33 cellular contexts compared by ENCODE assay signal in the genomic region with DNA sequence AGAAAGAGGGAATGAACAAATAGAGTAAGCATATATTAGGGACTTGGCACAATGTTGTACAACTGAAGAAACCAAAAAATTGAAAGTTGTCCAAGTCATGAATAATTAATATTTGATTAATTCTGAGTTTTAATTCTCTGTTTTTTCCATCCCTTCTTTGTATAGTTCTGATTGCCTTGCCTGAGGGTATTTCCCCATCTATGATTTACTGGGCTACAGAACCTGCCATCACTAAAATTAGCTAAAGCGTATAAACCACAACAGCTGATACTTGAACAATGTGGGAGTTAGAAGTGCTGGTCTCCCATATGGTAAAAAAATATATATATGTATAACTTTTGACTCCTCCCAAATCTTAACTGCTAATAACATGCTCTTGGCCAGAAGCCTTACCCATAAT.
"Had no signal": no experiment of that assay in that cellular context is flagged by ENCODE, and none has a peak within 500 bp of the region (broad histone marks: within the 10 kb centered on the region; RNA-seq: fewer than 3 reads in every experiment).

No MANE protein-coding gene starts in this region.

- H3K9me3 ChIP-seq: MG63 had no signal

- H3K36me3 ChIP-seq: MG63 had no signal

- H3K4me3 ChIP-seq: MG63 had no signal

- H3K27me3 ChIP-seq: MG63 had no signal

- DNase-seq: Karpas-422, Kasumi-1, MG63, MM.1S, MV-4-11, NCI-H1048, NCI-H1092, NCI-H1092 treated with DMSO at 0.1 percent for 48 hours, NCI-H1105, NCI-H1105 treated with DMSO at 0.1 percent for 48 hours, NCI-H1417 treated with DMSO at 0.1 percent for 48 hours, NCI-H1436, NCI-H1436 treated with DMSO at 0.1 percent for 48 hours, NCI-H146, NCI-H1694, NCI-H1694 treated with DMSO at 0.1 percent for 48 hours, NCI-H187, NCI-H187 treated with DMSO at 0.1 percent for 48 hours, NCI-H1930, NCI-H2029, NCI-H2029 treated with DMSO at 0.1 percent for 48 hours, NCI-H2081, NCI-H2081 treated with DMSO at 0.1 percent for 48 hours, NCI-H2107, NCI-H2171, NCI-H2171 treated with DMSO at 0.1 percent for 48 hours, NCI-H2227 treated with DMSO at 0.1 percent for 48 hours, NCI-H226, NCI-H345, NCI-H446, NCI-H446 treated with DMSO at 0.1 percent for 48 hours, NCI-H510A, NCI-H510A treated with DMSO at 0.1 percent for 48 hours had no signal
